10 cellular contexts compared by ENCODE assay signal in the genomic region with DNA sequence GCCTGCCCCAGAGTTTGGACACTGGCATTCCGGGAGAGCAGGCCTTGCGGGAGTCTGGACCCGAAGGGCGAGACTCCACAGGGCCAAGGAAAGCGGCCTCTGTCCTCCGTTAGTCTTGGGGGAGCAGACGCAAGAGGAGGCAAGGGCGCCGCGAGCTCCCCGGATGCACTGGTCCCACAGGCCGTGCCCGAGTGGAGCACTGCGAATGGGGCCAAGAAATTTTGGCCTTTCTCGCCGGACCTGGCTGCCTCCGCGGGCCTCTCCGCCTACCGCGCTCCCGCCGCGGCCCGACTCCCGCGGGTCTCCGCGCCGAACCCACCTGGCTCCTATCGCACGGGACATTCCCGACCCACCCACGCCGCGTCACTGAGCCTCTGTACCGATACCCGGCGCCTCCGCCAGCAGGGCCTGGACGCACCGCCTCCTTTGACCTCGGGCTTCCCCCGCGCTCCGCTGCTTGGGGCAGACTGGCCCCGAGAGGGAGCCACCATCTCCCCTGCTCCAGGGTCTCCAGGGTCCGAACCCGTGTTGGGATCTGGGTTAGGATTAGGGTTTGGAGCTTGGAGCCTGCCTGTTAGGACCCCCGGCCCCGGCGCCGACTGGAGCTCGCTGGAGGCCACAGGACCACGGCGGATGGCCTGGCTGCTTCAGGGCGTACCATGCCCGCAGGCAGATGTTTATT. TPM values are rescaled to one million over a fixed set of nuclear protein-coding genes. Genes with fewer than 3 reads are reported as not detected.
DNase-seq lines count a peak whose midpoint lies in the region; ATAC-seq and TF ChIP-seq lines count a peak whose summit lies in the region.
"Had no signal": no experiment of that assay in that cellular context is flagged by ENCODE, and none has a peak within 500 bp of the region (broad histone marks: within the 10 kb centered on the region; RNA-seq: fewer than 3 reads in every experiment).

No MANE protein-coding gene starts in this region.

- H3K4me2 ChIP-seq in GM23338 (peak overlapping the region; percentile 88), IMR-90 (ENCODE audit: low read depth, low read length) (no peak overlapping the region)

- H3K4ac ChIP-seq in IMR-90 (ENCODE audit: low read depth, low read length): no peak overlapping the region

- H3K9me2 ChIP-seq in GM23338 (ENCODE audit: insufficient read depth): no peaks in the 10 kb centered on the region

- H3K27ac ChIP-seq in GM23338 (ENCODE audit: low read depth): no peak overlapping the region
- H3K27ac ChIP-seq in IMR-90 (ENCODE audit: insufficient read depth, low read length): no peak overlapping the region
- H3K27ac ChIP-seq in esophagus squamous epithelium: no peak overlapping the region

- peaks cover 10% of the 10 kb centered on the region; the same call in 1 of the 2 replicates for H4K20me1 ChIP-seq in GM23338 (replicated peaks; ENCODE audit: insufficient read depth)
- H4K20me1 ChIP-seq in IMR-90 (ENCODE audit: insufficient read depth, low read length): 0 out of 2 replicates have a peak, but pooled peaks cover 7% of the 10 kb centered on the region

- H3K9me3 ChIP-seq in IMR-90 (ENCODE audit: control insufficient read depth, insufficient read depth, low read length) (peaks cover 15% of the 10 kb centered on the region), esophagus squamous epithelium (no peaks in the 10 kb centered on the region)

- in situ Hi-C loops in IMR-90 (cut with MboI; ENCODE audit: low sequenced_read_pairs): loop anchor here (10.0 kb wide), 1 partner anchor 350 kb away; no protein-coding TSS in a partner anchor

- H3K79me2 ChIP-seq in GM23338 (replicated peaks; ENCODE audit: insufficient read depth): no peaks in the 10 kb centered on the region

- ATAC-seq in GM18517 (IDR thresholded peaks at IDR 0.05; ENCODE audit: unreplicated experiment): peak; percentile 47
- ATAC-seq in GM23338: peak; percentile 72
- ATAC-seq in IMR-90 (ENCODE audit: low read depth): no peak

- no peak overlapping the region for H3K9ac ChIP-seq in IMR-90 (ENCODE audit: low read depth, low read length)

- no peak for TF ChIP-seq RAD21 in IMR-90 (IDR thresholded peaks at IDR 0.05; ENCODE audit: low read length)

- no peak overlapping the region for H3K27ac Mint-ChIP-seq in GM23338
- H3K27ac Mint-ChIP-seq in neural crest cell (ENCODE audit: unreplicated experiment): no peak overlapping the region

- dilution Hi-C loops in IMR-90 (cut with HindIII; ENCODE audit: low sequenced_read_pairs, unreplicated experiment): no loop called here

- peaks cover 74% of the 10 kb centered on the region for H3K27me3 ChIP-seq in GM23338 (ENCODE audit: insufficient read depth)
- peaks cover 55% of the 10 kb centered on the region for H3K27me3 ChIP-seq in IMR-90 (ENCODE audit: control insufficient read depth, insufficient read depth, low read length)
- H3K27me3 ChIP-seq in esophagus squamous epithelium: peaks cover 6 to 100% (median 47%) of the 10 kb centered on the region in 4 donors

- H3K27me3 Mint-ChIP-seq in GM23338 (ENCODE audit: insufficient read depth, low read depth, poor library complexity) (peaks cover 62% of the 10 kb centered on the region), neural crest cell (ENCODE audit: low read depth) (peaks cover 99% of the 10 kb centered on the region)

- intact Hi-C loops in IMR-90 (cut with micrococcal nuclease) (loop anchor here (5.0 kb wide), 4 partner anchors 218 to 562 kb away; no protein-coding TSS in a partner anchor), esophagus squamous epithelium (cut with DNase I) (no loop called here)

- no peak overlapping the region for H2AK9ac ChIP-seq in IMR-90 (replicated peaks; ENCODE audit: low read depth, low read length, poor library complexity)

- H3F3A ChIP-seq in GM23338 (replicated peaks; ENCODE audit: low read depth): peaks cover 9% of the 10 kb centered on the region; the same call in 1 of the 2 replicates

- H3K9me1 ChIP-seq in IMR-90 (ENCODE audit: insufficient read depth, low read length): no peaks in the 10 kb centered on the region

- H3K36me3 Mint-ChIP-seq in GM23338 (ENCODE audit: low read depth) (no peaks in the 10 kb centered on the region), neural crest cell (ENCODE audit: low read depth) (peaks cover 2% of the 10 kb centered on the region)

- no peak overlapping the region for H3K18ac ChIP-seq in IMR-90 (ENCODE audit: low read depth, low read length)

- H3K23ac ChIP-seq in IMR-90 (ENCODE audit: low read depth, low read length): no peak overlapping the region

- CTCF ChIA-PET in IMR-90 (lab: Yijun Ruan, JAX): no interaction called here

- H4K5ac ChIP-seq in IMR-90 (ENCODE audit: low read depth, low read length): no peak overlapping the region

- no peak overlapping the region for H3K14ac ChIP-seq in IMR-90 (replicated peaks; ENCODE audit: low read depth, low read length)

- H2AFZ ChIP-seq in GM23338 (peak overlapping the region; percentile 92), IMR-90 (replicated peaks; ENCODE audit: low read length, poor library complexity) (peak overlapping the region; percentile 19)

- no peak overlapping the region for H2BK5ac ChIP-seq in IMR-90 (ENCODE audit: low read depth, low read length, poor library complexity, severe bottlenecking)

- peaks cover 29% of the 10 kb centered on the region; the same call in 2 of the 3 replicates for H3K4me1 Mint-ChIP-seq in GM23338
- H3K4me1 Mint-ChIP-seq in neural crest cell: peaks cover 18% of the 10 kb centered on the region

- H3K36me3 ChIP-seq in GM23338 (ENCODE audit: insufficient read depth): no peaks in the 10 kb centered on the region
- H3K36me3 ChIP-seq in IMR-90 (ENCODE audit: control insufficient read depth, insufficient read depth, low read length): no peaks in the 10 kb centered on the region
- H3K36me3 ChIP-seq in esophagus squamous epithelium: no peaks in the 10 kb centered on the region

- H3K4me3 Mint-ChIP-seq in GM23338 (peak overlapping the region; percentile 72), neural crest cell (peak overlapping the region; percentile 62)

- H2BK120ac ChIP-seq in IMR-90 (ENCODE audit: low read depth, low read length): no peak overlapping the region

- BruUV-seq in IMR-90 (replicated peaks; lab: Mats Ljungman, UMichigan): no TSS peak

- no peak overlapping the region for H2BK15ac ChIP-seq in IMR-90 (ENCODE audit: low read depth, low read length)

- H3K4me3 ChIP-seq in GM23338 (peak overlapping the region; percentile 71), IMR-90 (ENCODE audit: insufficient read depth, low read depth, low read length) (no peak overlapping the region), esophagus squamous epithelium (no peak overlapping the region)

- H4K91ac ChIP-seq in IMR-90 (ENCODE audit: insufficient read depth, low read depth, low read length): no peak overlapping the region

- no peak overlapping the region for H2AK5ac ChIP-seq in IMR-90 (ENCODE audit: low read depth, low read length)

- H3K4me1 ChIP-seq in GM23338 (ENCODE audit: insufficient read depth) (peaks cover 42% of the 10 kb centered on the region), IMR-90 (ENCODE audit: control insufficient read depth, insufficient read depth, low read length) (peaks cover 2% of the 10 kb centered on the region; the same call in 1 of the 2 replicates), esophagus squamous epithelium (peaks cover 10 to 24% (median 11%) of the 10 kb centered on the region in 3 donors)

- peaks cover 3% of the 10 kb centered on the region; the same call in 2 of the 3 replicates for H3K9me3 Mint-ChIP-seq in GM23338
- no peaks in the 10 kb centered on the region for H3K9me3 Mint-ChIP-seq in neural crest cell

- no peak for TF ChIP-seq POLR2A in IMR-90 (IDR thresholded peaks at IDR 0.05; ENCODE audit: low read depth, low read length)
- TF ChIP-seq POLR2A in esophagus squamous epithelium (IDR thresholded peaks at IDR 0.05): no peak

- no peak overlapping the region for H3K56ac ChIP-seq in IMR-90 (ENCODE audit: extremely low read depth, insufficient read depth, low read length)

- no peak overlapping the region for H2BK20ac ChIP-seq in IMR-90 (ENCODE audit: low read depth, low read length)

- H4K8ac ChIP-seq in IMR-90 (ENCODE audit: low read depth in 2 of 2, low read length in 2 of 2): no peak overlapping the region

- peak; percentile 78 for DNase-seq in GM23338 (ENCODE audit: low spot score)
- no peak for DNase-seq in IMR-90
- DNase-seq in neural crest cell (ENCODE audit: low read depth, low spot score): peak; percentile 22
- no peak for DNase-seq in esophagus squamous epithelium (lab: John Stamatoyannopoulos, UW)
- DNase-seq in hypothalamus (lab: John Stamatoyannopoulos, UW): no peak
- DNase-seq in activated CD4-positive, alpha-beta T cell treated with anti-CD3 and anti-CD28 coated beads for 4 hours: no peak
- DNase-seq in NCI-H187 treated with DMSO at 0.1 percent for 48 hours (lab: John Stamatoyannopoulos, UW): no peak
- DNase-seq: amniotic stem cell, SW 1271 had no signal

- no peaks in the 10 kb centered on the region for H3K79me1 ChIP-seq in IMR-90 (ENCODE audit: low read depth in 1 of 2, low read length in 2 of 2)

- POLR2A ChIA-PET in IMR-90 (lab: Charles Lee; ENCODE audit: unreplicated experiment): no interaction called here

- 21% methylated on average over 8 of the region's 58 CpGs; no CpG with 5 or more reads in 1 of the 2 experiments for WGBS in IMR-90 (ENCODE audit: extremely low coverage in 2 of 2, insufficient read length in 1 of 2), 2 experiments
- 29 to 30% methylated on average over 7 to 46 of the region's 58 CpGs for WGBS in esophagus squamous epithelium, 2 donors

- peak in 1 of 2 experiments; percentile 52; a peak in 3 of 4 replicates for TF ChIP-seq CTCF in GM23338 (conservative IDR thresholded peaks at IDR 0.05; ENCODE audit: low read depth in 2 of 2)
- no peak for TF ChIP-seq CTCF in IMR-90 (conservative IDR thresholded peaks at IDR 0.05; ENCODE audit: low read depth, low read length)
- no peak for TF ChIP-seq CTCF in neural crest cell (conservative IDR thresholded peaks at IDR 0.05)
- no peak for TF ChIP-seq CTCF in esophagus squamous epithelium (IDR thresholded peaks at IDR 0.05)

RNA-seq across cellular contexts. Expression of gene SHOX2, which starts 11.8 kb away (rescaled TPM):
- total RNA-seq in GM23338 (2014; rRNA removed; shearing (Covaris generic)): 0.10 TPM in 1 of 2 replicates, not detected in the other
- polyA plus RNA-seq in GM23338 (2016; fragmentation: Nextera tagmentation; extraction: Ambion mirVana): 0.10 and 0.19 TPM in 2 replicates
- 0.83 and 0.90 TPM in 2 replicates for total RNA-seq in IMR-90 (2012; rRNA removed)
- polyA plus RNA-seq in IMR-90 (2012; rRNA removed): 2.3 and 2.5 TPM in 2 replicates
- 1.1 and 2.9 TPM in 2 replicates for polyA plus RNA-seq in IMR-90 (2012; cell fraction: cytosol; rRNA removed)
- 12.7 and 16.2 TPM in 2 replicates for polyA plus RNA-seq in IMR-90 (2012; cell fraction: nucleus; rRNA removed; ENCODE audit: low replicate concordance)
- total RNA-seq in neural crest cell: 2.4 and 2.5 TPM in 2 replicates
- total RNA-seq in esophagus squamous epithelium: not detected

RNA-seq across cellular contexts. Expression of gene RSRC1, which starts 15.5 kb away (rescaled TPM):
- total RNA-seq in GM23338 (2014; rRNA removed; shearing (Covaris generic)): 22.8 and 32.5 TPM in 2 replicates
- 59.1 and 76.8 TPM in 2 replicates for polyA plus RNA-seq in GM23338 (2016; fragmentation: Nextera tagmentation; extraction: Ambion mirVana)
- total RNA-seq in IMR-90 (2012; rRNA removed): 41.8 and 71.7 TPM in 2 replicates
- polyA plus RNA-seq in IMR-90 (2012; rRNA removed): 3.8 and 4.5 TPM in 2 replicates
- polyA plus RNA-seq in IMR-90 (2012; cell fraction: cytosol; rRNA removed): 0.28 and 0.63 TPM in 2 replicates
- 0.42 and 2.3 TPM in 2 replicates for polyA plus RNA-seq in IMR-90 (2012; cell fraction: nucleus; rRNA removed; ENCODE audit: low replicate concordance)
- 36.9 and 40.6 TPM in 2 replicates for total RNA-seq in neural crest cell
- total RNA-seq in esophagus squamous epithelium: 10 to 100 TPM; 22.5 to 41.4 (median 32.9) TPM

Comparison
In these comparisons a context has a peak if more than half of its experiments do, and no peak if none do; other contexts are left out.
1. DNase-seq: peak in GM23338 (single experiment) and neural crest cell (single experiment); none in IMR-90 (single experiment), esophagus squamous epithelium (single experiment), hypothalamus (0 of 51), activated CD4-positive, alpha-beta T cell treated with anti-CD3 and anti-CD28 coated beads for 4 hours (0 of 2) and NCI-H187 treated with DMSO at 0.1 percent for 48 hours (single experiment).